Comparison of ENCODE assay signal across 8 cellular contexts in genomic region chr6:20400476-20401402, GRCh38. TPM values are rescaled to one million over a fixed set of nuclear protein-coding genes. Genes with fewer than 3 reads are reported as not detected.
DNase-seq lines count a peak whose midpoint lies in the region; ATAC-seq and TF ChIP-seq lines count a peak whose summit lies in the region.

No MANE protein-coding gene starts in this region.

- peak overlapping the region; percentile 90 for H3K27ac Mint-ChIP-seq in activated CD8-positive, alpha-beta memory T cell treated with anti-CD3 and anti-CD28 coated beads, Interleukin-2, amount 10 ng/mL, durations not matched to agents 7 days and 5 days
- peak overlapping the region; percentile 74 to 95 (median 83) for H3K27ac Mint-ChIP-seq in naive thymus-derived CD4-positive, alpha-beta T cell

- intact Hi-C loops in esophagus muscularis mucosa (cut with DNase I) (loop anchor here (5.0 to 10.0 kb wide), 4 partner anchors 108 to 306 kb away; partner anchors contain the start of gene MBOAT1), testis (cut with DNase I; ENCODE audit: low total_unique reads) (no loop called here)
- intact Hi-C loops in naive thymus-derived CD4-positive, alpha-beta T cell (cut with micrococcal nuclease): loop anchor here (1.0 to 10.0 kb wide), 11 partner anchors 13 to 1188 kb away; partner anchors contain the start of genes CDKAL1 (in 2 of the 2) and MBOAT1 (in 1 of the 2)

- H3K36me3 ChIP-seq in esophagus muscularis mucosa (no peaks in the 10 kb centered on the region), testis (ENCODE audit: low read depth, missing control alignments) (no peaks in the 10 kb centered on the region)
- H3K36me3 ChIP-seq in naive thymus-derived CD4-positive, alpha-beta T cell (ENCODE audit: control insufficient read depth in 2 of 3, insufficient read depth in 3 of 3, low read length in 3 of 3): no peaks in the 10 kb centered on the region

- TF ChIP-seq EP300 in esophagus muscularis mucosa (IDR thresholded peaks at IDR 0.05): no peak

- CTCF ChIA-PET in activated CD8-positive, alpha-beta memory T cell treated with anti-CD3 and anti-CD28 coated beads, Interleukin-2, amount 10 ng/mL, durations not matched to agents 7 days and 5 days (lab: Charles Lee): interaction anchor here (1.1 to 1.9 kb wide), 3 partner anchors 10 to 35 kb away, joined by 3 to 6 read pairs (median 4); no protein-coding TSS in a partner anchor
- CTCF ChIA-PET in naive thymus-derived CD4-positive, alpha-beta T cell (lab: Charles Lee): interaction anchor here (0.7 to 1.1 kb wide), 2 partner anchors 12 to 34 kb away, joined by 3 read pairs; no protein-coding TSS in a partner anchor

- H3K4me1 ChIP-seq in esophagus muscularis mucosa (peaks cover 0 to 31% (median 27%) of the 10 kb centered on the region in 4 donors), testis (no peaks in the 10 kb centered on the region)
- H3K4me1 ChIP-seq in naive thymus-derived CD4-positive, alpha-beta T cell (ENCODE audit: control insufficient read depth in 2 of 2, insufficient read depth in 2 of 2, low read length in 2 of 2): peaks cover 4 to 21% of the 10 kb centered on the region in 2 donors

- peak overlapping the region; percentile 92 for H3K4me3 Mint-ChIP-seq in activated CD8-positive, alpha-beta memory T cell treated with anti-CD3 and anti-CD28 coated beads, Interleukin-2, amount 10 ng/mL, durations not matched to agents 7 days and 5 days
- peak overlapping the region; percentile 86 to 98 (median 93) for H3K4me3 Mint-ChIP-seq in naive thymus-derived CD4-positive, alpha-beta T cell

- ATAC-seq in HG03378 (IDR thresholded peaks at IDR 0.05; ENCODE audit: unreplicated experiment): peak; percentile 4
- peak; percentile 0 for ATAC-seq in activated CD8-positive, alpha-beta memory T cell treated with anti-CD3 and anti-CD28 coated beads, Interleukin-2, amount 10 ng/mL, durations not matched to agents 7 days and 5 days
- ATAC-seq in naive thymus-derived CD4-positive, alpha-beta T cell: no peak
- no peak for ATAC-seq in HG02938 (IDR thresholded peaks at IDR 0.05; ENCODE audit: unreplicated experiment)

- TF ChIP-seq CTCF in esophagus muscularis mucosa (IDR thresholded peaks at IDR 0.05): peak in 2 of 3 experiments; percentile 28 to 30
- TF ChIP-seq CTCF in testis (IDR thresholded peaks at IDR 0.05): peak; percentile 17 to 29 (median 27)

- POLR2A ChIA-PET in naive thymus-derived CD4-positive, alpha-beta T cell (lab: Charles Lee): interaction anchor here (1.3 to 4.4 kb wide), 6 partner anchors 15 to 81 kb away, joined by 3 to 54 read pairs (median 5); no protein-coding TSS in a partner anchor

- H3K27ac ChIP-seq in esophagus muscularis mucosa (replicated peaks in 1 of 4) (peak overlapping the region; percentile 72 to 84 (median 74)), testis (peak overlapping the region; percentile 61 to 77)
- peak overlapping the region; percentile 23 for H3K27ac ChIP-seq in naive thymus-derived CD4-positive, alpha-beta T cell (ENCODE audit: low read depth, low read length)

- H3K9me3 Mint-ChIP-seq in activated CD8-positive, alpha-beta memory T cell treated with anti-CD3 and anti-CD28 coated beads, Interleukin-2, amount 10 ng/mL, durations not matched to agents 7 days and 5 days (ENCODE audit: low read depth): no peaks in the 10 kb centered on the region
- peaks cover 0 to 3% (median 0%) of the 10 kb centered on the region in 11 donors for H3K9me3 Mint-ChIP-seq in naive thymus-derived CD4-positive, alpha-beta T cell

- TF ChIP-seq POLR2A in esophagus muscularis mucosa (IDR thresholded peaks at IDR 0.05; ENCODE audit: low read depth) (no peak), testis (IDR thresholded peaks at IDR 0.05) (no peak)

- 2% methylated on average over 26 of the region's 29 CpGs for WGBS in esophagus muscularis mucosa
- 1% methylated on average over 26 to 29 of the region's 29 CpGs for WGBS in testis, 2 donors

- H3K4me3 ChIP-seq in esophagus muscularis mucosa (peak overlapping the region; percentile 65 to 90 (median 77)), testis (peak overlapping the region; percentile 56 to 70)
- H3K4me3 ChIP-seq in naive thymus-derived CD4-positive, alpha-beta T cell (ENCODE audit: low read length): peak overlapping the region; percentile 89

- H3K27me3 Mint-ChIP-seq in activated CD8-positive, alpha-beta memory T cell treated with anti-CD3 and anti-CD28 coated beads, Interleukin-2, amount 10 ng/mL, durations not matched to agents 7 days and 5 days: no peaks in the 10 kb centered on the region
- peaks cover 0 to 3% (median 0%) of the 10 kb centered on the region in 5 donors for H3K27me3 Mint-ChIP-seq in naive thymus-derived CD4-positive, alpha-beta T cell

- no peaks in the 10 kb centered on the region for H3K27me3 ChIP-seq in esophagus muscularis mucosa
- H3K27me3 ChIP-seq in naive thymus-derived CD4-positive, alpha-beta T cell (ENCODE audit: control insufficient read depth in 2 of 2, insufficient read depth in 2 of 2, low read length in 2 of 2): no peaks in the 10 kb centered on the region
- H3K27me3 ChIP-seq in testis: no peaks in the 10 kb centered on the region

- H3K4me1 Mint-ChIP-seq in activated CD8-positive, alpha-beta memory T cell treated with anti-CD3 and anti-CD28 coated beads, Interleukin-2, amount 10 ng/mL, durations not matched to agents 7 days and 5 days: peaks cover 31% of the 10 kb centered on the region
- H3K4me1 Mint-ChIP-seq in naive thymus-derived CD4-positive, alpha-beta T cell: peaks cover 17 to 44% (median 30%) of the 10 kb centered on the region in 7 donors

- H3K9me3 ChIP-seq in esophagus muscularis mucosa (no peaks in the 10 kb centered on the region), testis (no peaks in the 10 kb centered on the region)
- no peaks in the 10 kb centered on the region for H3K9me3 ChIP-seq in naive thymus-derived CD4-positive, alpha-beta T cell (ENCODE audit: control insufficient read depth in 2 of 3, low read length in 3 of 3)

- DNase-seq in DMS79 treated with DMSO at 0.1 percent for 48 hours (lab: John Stamatoyannopoulos, UW) (peak; percentile 95), NCI-H82 treated with DMSO at 0.1 percent for 48 hours (lab: John Stamatoyannopoulos, UW; ENCODE audit: unreplicated experiment) (peak; percentile 95), esophagus muscularis mucosa (ENCODE audit: extremely low spot score) (no peak), testis (peak; percentile 82)
- DNase-seq in activated CD8-positive, alpha-beta memory T cell treated with anti-CD3 and anti-CD28 coated beads, Interleukin-2, amount 10 ng/mL, durations not matched to agents 7 days and 5 days: peak; percentile 67
- DNase-seq in naive thymus-derived CD4-positive, alpha-beta T cell: peak in 7 of 9 donors; percentile 10 to 37 (median 25)

- H3K36me3 Mint-ChIP-seq in activated CD8-positive, alpha-beta memory T cell treated with anti-CD3 and anti-CD28 coated beads, Interleukin-2, amount 10 ng/mL, durations not matched to agents 7 days and 5 days: peaks cover 9% of the 10 kb centered on the region
- peaks cover 0 to 11% (median 0%) of the 10 kb centered on the region in 5 donors for H3K36me3 Mint-ChIP-seq in naive thymus-derived CD4-positive, alpha-beta T cell

RNA-seq across cellular contexts. Expression of gene E2F3, which starts 0.9 kb away (rescaled TPM):
- total RNA-seq in activated CD8-positive, alpha-beta memory T cell treated with anti-CD3 and anti-CD28 coated beads, Interleukin-2, amount 10 ng/mL, durations not matched to agents 7 days and 5 days: 10 to 100 TPM; 29.0 to 31.1 TPM
- total RNA-seq in esophagus muscularis mucosa (1 to 10 TPM; 2.9 to 5.6 (median 4.2) TPM), testis (1 to 10 TPM; 7.4 to 8.0 TPM)
- total RNA-seq in naive thymus-derived CD4-positive, alpha-beta T cell: 10 to 100 TPM in 4 of 5 experiments, 1 to 10 TPM in 1; 5.1 to 39.2 (median 30.8) TPM
- 1 to 10 TPM; 3.0 to 3.5 TPM for polyA plus RNA-seq in naive thymus-derived CD4-positive, alpha-beta T cell
- polyA plus RNA-seq in testis (ENCODE audit: insufficient read depth, low read depth, low replicate concordance): 8.7 TPM

Comparison
In these comparisons a context has a peak if more than half of its experiments do, and no peak if none do; other contexts are left out.
1. ATAC-seq: peak in HG03378 (single experiment) and activated CD8-positive, alpha-beta memory T cell treated with anti-CD3 and anti-CD28 coated beads, Interleukin-2, amount 10 ng/mL, durations not matched to agents 7 days and 5 days (single experiment); none in naive thymus-derived CD4-positive, alpha-beta T cell (single experiment) and HG02938 (single experiment).
2. H3K27ac ChIP-seq: peak in every context shown above with its lines; median percentile 74 in esophagus muscularis mucosa; 69 in testis; 23 in naive thymus-derived CD4-positive, alpha-beta T cell.
3. Peak in every context shown above with its lines, with median percentiles within 50 percentile points of each other: H3K4me3 ChIP-seq.